Comparison of ENCODE assay signal across 8 cellular contexts in the genomic region with DNA sequence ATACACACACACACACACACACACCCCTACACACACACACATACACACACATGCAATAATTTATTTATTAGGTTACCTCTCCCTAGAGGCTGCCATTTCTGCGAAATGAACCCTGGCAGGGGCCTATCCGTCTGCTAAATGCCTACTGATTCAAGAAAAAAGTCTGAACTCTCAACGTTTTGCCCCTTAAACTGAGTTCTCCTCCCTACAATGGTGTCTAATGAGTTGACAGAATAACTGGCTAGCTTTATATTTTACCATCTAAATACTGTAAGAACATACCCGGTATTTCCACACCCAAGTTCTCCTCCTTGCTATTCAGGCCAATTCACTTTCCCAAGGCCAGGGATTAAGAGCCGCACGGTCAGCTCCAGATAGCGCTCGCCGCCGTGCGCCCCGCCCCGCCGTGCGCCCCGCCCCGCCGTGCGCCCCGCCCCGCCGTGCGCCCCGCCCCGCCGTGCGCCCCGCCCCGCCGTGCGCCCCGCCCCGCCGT. TPM values are rescaled to one million over a fixed set of nuclear protein-coding genes. Genes with fewer than 3 reads are reported as not detected.
A peak's percentile ranks its signal among the peaks of the same experiment; 100 is the strongest.
DNase-seq lines count a peak whose midpoint lies in the region; ATAC-seq, FAIRE-seq and TF ChIP-seq lines count a peak whose summit lies in the region.

No MANE protein-coding gene starts in this region.

- TF ChIP-seq CTCF in astrocyte (IDR thresholded peaks at IDR 0.05; ENCODE audit: insufficient read depth, low read depth, low read length) (no peak), gastrocnemius medialis (IDR thresholded peaks at IDR 0.05 in 4 of 5, conservative IDR thresholded peaks at IDR 0.05 in 1 of 5) (no peak)

- ATAC-seq in GM19035 (IDR thresholded peaks at IDR 0.05; ENCODE audit: unreplicated experiment) (peak; percentile 49), HG03097 (IDR thresholded peaks at IDR 0.05; ENCODE audit: low FRiP score, unreplicated experiment) (peak; percentile 43), gastrocnemius medialis (peak; percentile 86 to 88)

- in situ Hi-C loops in gastrocnemius medialis (cut with MboI; ENCODE audit: low sequenced_read_pairs in 4 of 4): no loop called here

- H3K27me3 ChIP-seq in astrocyte (ENCODE audit: insufficient read depth, low read length) (no peaks in the 10 kb centered on the region), iPS DF 6.9 (ENCODE audit: control insufficient read depth, insufficient read depth, low read length) (no peaks in the 10 kb centered on the region; the same call in 1 of the 2 replicates), gastrocnemius medialis (no peaks in the 10 kb centered on the region)

- H3K9me3 Mint-ChIP-seq in astrocyte (ENCODE audit: unreplicated experiment): no peaks in the 10 kb centered on the region

- H3K4me1 ChIP-seq in astrocyte (ENCODE audit: insufficient read depth, low read length) (peaks cover 10% of the 10 kb centered on the region), iPS DF 6.9 (ENCODE audit: control insufficient read depth, insufficient read depth, low read length) (no peaks in the 10 kb centered on the region), gastrocnemius medialis (peaks cover 35 to 40% of the 10 kb centered on the region in 2 donors)

- H3K79me2 ChIP-seq in astrocyte (ENCODE audit: insufficient read depth, low read length): peaks cover 37% of the 10 kb centered on the region

- H2AFZ ChIP-seq in astrocyte (ENCODE audit: low read depth, low read length): peak overlapping the region; percentile 67

- H3K27ac Mint-ChIP-seq in astrocyte (ENCODE audit: unreplicated experiment): peak overlapping the region; percentile 44

- H3K4me3 Mint-ChIP-seq in astrocyte (ENCODE audit: unreplicated experiment): peak overlapping the region; percentile 82

- H3K9me3 ChIP-seq in astrocyte (ENCODE audit: insufficient read depth, low read depth, low read length) (no peaks in the 10 kb centered on the region), iPS DF 6.9 (ENCODE audit: control insufficient read depth, insufficient read depth, low read length) (no peaks in the 10 kb centered on the region), gastrocnemius medialis (no peaks in the 10 kb centered on the region)

- no peaks in the 10 kb centered on the region for H3K36me3 ChIP-seq in astrocyte (ENCODE audit: insufficient read depth, low read length)
- no peaks in the 10 kb centered on the region for H3K36me3 ChIP-seq in iPS DF 6.9 (ENCODE audit: control insufficient read depth, insufficient read depth, low read length)
- no peaks in the 10 kb centered on the region for H3K36me3 ChIP-seq in gastrocnemius medialis

- H3K36me3 Mint-ChIP-seq in astrocyte (ENCODE audit: low read depth, unreplicated experiment): no peaks in the 10 kb centered on the region

- H3K4me3 ChIP-seq in astrocyte (ENCODE audit: insufficient read depth, low read depth, low read length) (peak overlapping the region; percentile 59), iPS DF 6.9 (ENCODE audit: low read length) (no peak overlapping the region), gastrocnemius medialis (peak overlapping the region; percentile 55 to 98 (median 57))

- intact Hi-C loops in gastrocnemius medialis (cut with DNase I; ENCODE audit: low total_unique reads): loop anchor here (5.0 kb wide), 1 partner anchor 37 kb away; no protein-coding TSS in a partner anchor

- H3K9ac ChIP-seq in astrocyte (ENCODE audit: low read length): peak overlapping the region; percentile 67

- FAIRE-seq in astrocyte (lab: Jason Lieb, UNC): no peak

- H3K4me1 Mint-ChIP-seq in astrocyte (ENCODE audit: low read depth, unreplicated experiment): peaks cover 12% of the 10 kb centered on the region

- no CpG with 5 or more reads among the region's 34 CpGs for WGBS in iPS DF 6.9 (ENCODE audit: insufficient coverage, insufficient read length)

- peak overlapping the region; percentile 50 for H3K27ac ChIP-seq in astrocyte (ENCODE audit: low read depth, low read length)
- no peak overlapping the region for H3K27ac ChIP-seq in iPS DF 6.9 (ENCODE audit: low read length)
- peak overlapping the region; percentile 79 to 91 (median 88) for H3K27ac ChIP-seq in gastrocnemius medialis

- DNase-seq in COLO829 (ENCODE audit: low spot score) (peak; percentile 31), NCI-H748 (lab: John Stamatoyannopoulos, UW; ENCODE audit: unreplicated experiment) (peak; percentile 68), astrocyte (ENCODE audit: low read depth) (peak; percentile 24), iPS DF 6.9 (ENCODE audit: low read depth, low spot score) (peak; percentile 7), gastrocnemius medialis (peak; percentile 57 to 78)
- no peak for DNase-seq in activated CD4-positive, alpha-beta T cell treated with anti-CD3 and anti-CD28 coated beads for 1 hour

- no peaks in the 10 kb centered on the region for H3K27me3 Mint-ChIP-seq in astrocyte (ENCODE audit: low read depth, unreplicated experiment)

- TF ChIP-seq POLR2A in gastrocnemius medialis (IDR thresholded peaks at IDR 0.05): no peak

- peaks cover under 1% of the 10 kb centered on the region for H4K20me1 ChIP-seq in astrocyte (ENCODE audit: insufficient read depth, low read length)

- H3K4me2 ChIP-seq in astrocyte (ENCODE audit: low read length): peak overlapping the region; percentile 85

RNA-seq across cellular contexts. Expression of gene RNPC3, which starts 0.3 kb away (rescaled TPM):
- total RNA-seq in astrocyte: 11.3 and 12.7 TPM in 2 replicates
- total RNA-seq in gastrocnemius medialis: 10 to 100 TPM in 2 of 4 donors, 1 to 10 TPM in 2; 6.5 to 55.2 (median 29.8) TPM

RNA-seq across cellular contexts. Expression of gene AMY2B, which starts 46.2 kb away (rescaled TPM):
- total RNA-seq in astrocyte (1.7 and 2.1 TPM in 2 replicates), gastrocnemius medialis (10 to 100 TPM in 3 of 4 donors, 1 to 10 TPM in 1; 9.7 to 70.8 (median 25.4) TPM)
